8 cellular contexts compared by ENCODE assay signal in the genomic region with DNA sequence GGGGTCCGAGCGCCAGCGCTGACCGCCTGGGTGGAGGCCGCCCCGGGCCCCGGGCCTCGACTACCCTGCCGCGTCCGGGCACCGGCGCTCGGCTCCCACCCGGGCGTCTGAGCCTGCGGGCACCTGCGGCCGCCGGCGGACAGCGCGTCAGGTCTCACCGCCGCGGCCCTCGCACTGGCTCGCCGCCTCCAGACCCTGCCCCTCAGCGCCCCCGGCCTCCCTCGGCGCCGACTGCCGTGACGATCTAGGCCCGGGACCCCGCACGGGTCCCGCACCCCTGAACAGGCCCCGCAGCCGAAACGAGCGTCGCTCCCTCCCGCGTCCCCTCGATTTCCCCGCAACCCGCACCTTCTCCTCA. TPM values are rescaled to one million over a fixed set of nuclear protein-coding genes. Genes with fewer than 3 reads are reported as not detected.
DNase-seq lines count a peak whose midpoint lies in the region; ATAC-seq and TF ChIP-seq lines count a peak whose summit lies in the region.

No MANE protein-coding gene starts in this region.

- peak overlapping the region; percentile 100 for H3K27ac Mint-ChIP-seq in activated CD4-positive, alpha-beta T cell treated with anti-CD3 and anti-CD28 coated beads, Interleukin-2, amount 10 ng/mL, durations not matched to agents 7 days and 5 days
- H3K27ac Mint-ChIP-seq in glutamatergic neuron (ENCODE audit: unreplicated experiment): peak overlapping the region; percentile 95

- 0 to 1% (median 0%) methylated on average over 31 to 50 of the region's 50 CpGs for WGBS in psoas muscle, 3 donors

- TF ChIP-seq CTCF in AG04450 (IDR thresholded peaks at IDR 0.05; ENCODE audit: low read depth, low read length) (no peak), glutamatergic neuron (IDR thresholded peaks at IDR 0.05; ENCODE audit: partially characterized antibody, unreplicated experiment) (no peak), psoas muscle (IDR thresholded peaks at IDR 0.05) (no peak)

- no peaks in the 10 kb centered on the region for H3K27me3 Mint-ChIP-seq in activated CD4-positive, alpha-beta T cell treated with anti-CD3 and anti-CD28 coated beads, Interleukin-2, amount 10 ng/mL, durations not matched to agents 7 days and 5 days
- peaks cover 9% of the 10 kb centered on the region for H3K27me3 Mint-ChIP-seq in glutamatergic neuron (ENCODE audit: unreplicated experiment)

- H3K9me3 ChIP-seq in AG04450 (ENCODE audit: control insufficient read depth, insufficient read depth, low read length) (no peaks in the 10 kb centered on the region; the same call in 1 of the 2 replicates), psoas muscle (no peaks in the 10 kb centered on the region)

- CTCF ChIA-PET in AG04450 (lab: Charles Lee): interaction anchor here (0.6 to 2.7 kb wide), 3 partner anchors 38 to 58 kb away, joined by 4 to 16 read pairs (median 7); no protein-coding TSS in a partner anchor
- CTCF ChIA-PET in activated CD4-positive, alpha-beta T cell treated with anti-CD3 and anti-CD28 coated beads, Interleukin-2, amount 10 ng/mL, durations not matched to agents 7 days and 5 days (lab: Charles Lee): interaction anchor here (1.2 kb wide), 1 partner anchor 12 kb away, joined by 3 read pairs; no protein-coding TSS in a partner anchor

- DNase-seq in AG04450 (ENCODE audit: low read depth, low spot score): no peak
- no peak for DNase-seq in activated CD4-positive, alpha-beta T cell treated with anti-CD3 and anti-CD28 coated beads, Interleukin-2, amount 10 ng/mL, durations not matched to agents 7 days and 5 days
- peak; percentile 47 for DNase-seq in glutamatergic neuron
- DNase-seq in psoas muscle: peak in 1 of 2 donors; percentile 16
- no peak for DNase-seq in NCI-H1417 treated with DMSO at 0.1 percent for 48 hours (lab: John Stamatoyannopoulos, UW)
- DNase-seq in cerebellar nuclear complex (lab: John Stamatoyannopoulos, UW): no peak

- H3K36me3 ChIP-seq in psoas muscle (ENCODE audit: insufficient read depth in 1 of 2, low read depth in 1 of 2): peaks cover 6 to 20% of the 10 kb centered on the region in 2 donors

- H3K27me3 ChIP-seq in AG04450 (ENCODE audit: control insufficient read depth, insufficient read depth, low read length) (no peaks in the 10 kb centered on the region), psoas muscle (ENCODE audit: insufficient read depth in 3 of 3, low read length in 2 of 3) (no peaks in the 10 kb centered on the region)

- peaks cover 49% of the 10 kb centered on the region for H3K4me1 Mint-ChIP-seq in activated CD4-positive, alpha-beta T cell treated with anti-CD3 and anti-CD28 coated beads, Interleukin-2, amount 10 ng/mL, durations not matched to agents 7 days and 5 days
- peaks cover 12% of the 10 kb centered on the region for H3K4me1 Mint-ChIP-seq in glutamatergic neuron (ENCODE audit: low read depth, unreplicated experiment)

- intact Hi-C loops in psoas muscle (cut with DNase I): loop anchor here in 1 of 2 donors (5.0 kb wide), 1 partner anchor 37 kb away; no protein-coding TSS in a partner anchor

- ATAC-seq in GM18868 (IDR thresholded peaks at IDR 0.05; ENCODE audit: unreplicated experiment) (peak; percentile 11), HG03095 (IDR thresholded peaks at IDR 0.05; ENCODE audit: unreplicated experiment) (peak; percentile 4), psoas muscle (peak; percentile 19 to 45 (median 28))

- peak overlapping the region; percentile 57 for H3K27ac ChIP-seq in AG04450 (ENCODE audit: low read depth, low read length)
- H3K27ac ChIP-seq in psoas muscle: peak overlapping the region; percentile 60

- peaks cover 3% of the 10 kb centered on the region for H3K4me1 ChIP-seq in psoas muscle

- H3K4me3 Mint-ChIP-seq in activated CD4-positive, alpha-beta T cell treated with anti-CD3 and anti-CD28 coated beads, Interleukin-2, amount 10 ng/mL, durations not matched to agents 7 days and 5 days: peak overlapping the region; percentile 100
- H3K4me3 Mint-ChIP-seq in glutamatergic neuron (ENCODE audit: unreplicated experiment): peak overlapping the region; percentile 98

- H3K36me3 Mint-ChIP-seq in activated CD4-positive, alpha-beta T cell treated with anti-CD3 and anti-CD28 coated beads, Interleukin-2, amount 10 ng/mL, durations not matched to agents 7 days and 5 days (ENCODE audit: low read depth): peaks cover 37% of the 10 kb centered on the region
- H3K36me3 Mint-ChIP-seq in glutamatergic neuron (ENCODE audit: unreplicated experiment): no peaks in the 10 kb centered on the region

- POLR2A ChIA-PET in AG04450 (lab: Yijun Ruan, JAX): interaction anchor here (1.1 kb wide), 1 partner anchor 9 kb away, joined by 3 read pairs; no protein-coding TSS in a partner anchor
- POLR2A ChIA-PET in activated CD4-positive, alpha-beta T cell treated with anti-CD3 and anti-CD28 coated beads, Interleukin-2, amount 10 ng/mL, durations not matched to agents 7 days and 5 days (lab: Charles Lee): interaction anchor here (0.7 kb wide), 1 partner anchor 12 kb away, joined by 4 read pairs; no protein-coding TSS in a partner anchor

- H3K4me3 ChIP-seq in AG04450 (ENCODE audit: low read depth, low read length): peak overlapping the region; percentile 99
- H3K4me3 ChIP-seq in psoas muscle: peak overlapping the region; percentile 90

- H3K9me3 Mint-ChIP-seq in activated CD4-positive, alpha-beta T cell treated with anti-CD3 and anti-CD28 coated beads, Interleukin-2, amount 10 ng/mL, durations not matched to agents 7 days and 5 days: no peaks in the 10 kb centered on the region
- peaks cover 8% of the 10 kb centered on the region for H3K9me3 Mint-ChIP-seq in glutamatergic neuron (ENCODE audit: unreplicated experiment)

RNA-seq across cellular contexts. Expression of gene PRC1, which starts 0.3 kb away (rescaled TPM):
- polyA plus RNA-seq in AG04450 (2011; rRNA removed) (61.0 and 77.5 TPM in 2 replicates), psoas muscle (1 to 10 TPM in 2 of 3 donors, under 1 TPM in 1; 0.68 to 3.5 (median 1.3) TPM)
- 68.0 and 72.2 TPM in 2 replicates for polyA minus RNA-seq in AG04450 (2011; rRNA and poly(A)+ RNA removed)
- total RNA-seq in activated CD4-positive, alpha-beta T cell treated with anti-CD3 and anti-CD28 coated beads, Interleukin-2, amount 10 ng/mL, durations not matched to agents 7 days and 5 days: 100 to 1,000 TPM; 179 to 196 TPM
- total RNA-seq in glutamatergic neuron (ENCODE audit: unreplicated experiment) (42.5 TPM), psoas muscle (1 to 10 TPM; 1.6 to 2.2 (median 1.9) TPM)

RNA-seq across cellular contexts. Expression of gene VPS33B, which starts 28.4 kb away (rescaled TPM):
- polyA plus RNA-seq in AG04450 (2011; rRNA removed) (12.3 and 12.9 TPM in 2 replicates), psoas muscle (1 to 10 TPM; 3.2 to 7.5 (median 6.7) TPM)
- polyA minus RNA-seq in AG04450 (2011; rRNA and poly(A)+ RNA removed): 11.1 and 12.2 TPM in 2 replicates
- total RNA-seq in activated CD4-positive, alpha-beta T cell treated with anti-CD3 and anti-CD28 coated beads, Interleukin-2, amount 10 ng/mL, durations not matched to agents 7 days and 5 days: 10 to 100 TPM; 17.9 to 19.7 TPM
- total RNA-seq in glutamatergic neuron (ENCODE audit: unreplicated experiment) (31.7 TPM), psoas muscle (1 to 10 TPM; 4.2 to 6.7 (median 4.7) TPM)

RNA-seq across cellular contexts. Expression of gene RCCD1, which starts 39.4 kb away (rescaled TPM):
- 5.6 and 6.1 TPM in 2 replicates for polyA plus RNA-seq in AG04450 (2011; rRNA removed)
- polyA minus RNA-seq in AG04450 (2011; rRNA and poly(A)+ RNA removed): 2.8 and 3.8 TPM in 2 replicates
- total RNA-seq in activated CD4-positive, alpha-beta T cell treated with anti-CD3 and anti-CD28 coated beads, Interleukin-2, amount 10 ng/mL, durations not matched to agents 7 days and 5 days: 10 to 100 TPM; 30.8 to 35.9 TPM
- total RNA-seq in glutamatergic neuron (ENCODE audit: unreplicated experiment): 11.5 TPM
- 1 to 10 TPM; 4.4 to 7.6 (median 5.3) TPM for total RNA-seq in psoas muscle
- polyA plus RNA-seq in psoas muscle: 1 to 10 TPM; 6.0 to 6.8 (median 6.0) TPM

RNA-seq across cellular contexts. Expression of gene UNC45A, which starts 59.0 kb away (rescaled TPM):
- polyA plus RNA-seq in AG04450 (2011; rRNA removed): 63.3 and 69.7 TPM in 2 replicates
- 88.7 and 100 TPM in 2 replicates for polyA minus RNA-seq in AG04450 (2011; rRNA and poly(A)+ RNA removed)
- 10 to 100 TPM; 59.3 to 69.8 TPM for total RNA-seq in activated CD4-positive, alpha-beta T cell treated with anti-CD3 and anti-CD28 coated beads, Interleukin-2, amount 10 ng/mL, durations not matched to agents 7 days and 5 days
- total RNA-seq in glutamatergic neuron (ENCODE audit: unreplicated experiment): 65.1 TPM
- total RNA-seq in psoas muscle: 10 to 100 TPM; 11.0 to 17.5 (median 12.1) TPM
- 10 to 100 TPM in 2 of 3 donors, 1 to 10 TPM in 1; 9.2 to 15.3 (median 11.2) TPM for polyA plus RNA-seq in psoas muscle

Comparison
In these comparisons a context has a peak if more than half of its experiments do, and no peak if none do; other contexts are left out.
1. RNA of gene PRC1, which starts 0.3 kb away (total RNA-seq): 179 to 196 TPM in activated CD4-positive, alpha-beta T cell treated with anti-CD3 and anti-CD28 coated beads, Interleukin-2, amount 10 ng/mL, durations not matched to agents 7 days and 5 days and 42.5 TPM in glutamatergic neuron (single experiment); 1.6 to 2.2 TPM in psoas muscle; every median in the first group is over 10 times any median in the second.
2. Peak in every context shown above with its lines, with median percentiles within 50 percentile points of each other: ATAC-seq.